Comparison of ENCODE assay signal across 9 cellular contexts in the genomic region with DNA sequence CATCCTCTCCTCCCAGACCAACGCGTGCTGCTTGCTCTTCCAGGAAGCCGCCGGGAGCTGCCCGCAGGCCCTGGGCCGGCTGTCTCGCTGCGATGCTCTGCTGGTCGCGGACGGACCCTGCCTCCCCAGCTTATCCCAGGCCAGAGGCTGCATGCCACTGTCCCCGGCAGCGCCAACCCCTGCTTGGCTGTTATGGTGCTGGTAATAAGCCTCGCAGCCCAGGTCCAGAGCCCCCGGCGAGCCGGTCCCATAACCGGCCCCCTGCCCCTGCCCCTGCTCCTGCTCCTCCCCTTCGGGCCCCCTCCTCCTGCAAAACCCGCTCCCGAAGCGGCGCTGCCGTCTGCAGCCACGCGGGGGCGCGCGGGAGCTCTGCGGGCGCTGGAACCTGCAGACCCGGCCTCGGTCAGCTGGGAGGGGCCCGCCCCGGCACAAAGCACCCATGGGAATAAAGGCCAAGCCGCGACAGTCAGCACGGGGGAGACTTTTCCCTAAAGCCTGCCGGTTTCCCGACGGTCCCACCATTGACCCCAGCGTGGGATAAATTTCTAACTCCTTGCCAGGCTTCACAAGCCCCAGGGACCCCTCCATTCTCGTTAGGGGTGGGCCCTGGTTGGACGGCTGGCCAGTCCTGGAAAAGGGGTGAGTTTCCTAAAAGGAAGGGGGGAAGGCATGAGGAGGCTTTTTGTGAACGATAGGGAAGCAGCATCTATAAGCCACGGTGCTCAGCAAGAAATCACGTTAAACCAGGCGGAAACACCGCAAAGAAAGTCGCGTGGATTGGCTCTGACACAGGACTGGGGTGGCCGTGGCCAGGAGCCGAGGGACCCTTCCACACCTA. TPM values are rescaled to one million over a fixed set of nuclear protein-coding genes. Genes with fewer than 3 reads are reported as not detected.
DNase-seq lines count a peak whose midpoint lies in the region; ATAC-seq and TF ChIP-seq lines count a peak whose summit lies in the region.
"Had no signal": no experiment of that assay in that cellular context is flagged by ENCODE, and none has a peak within 500 bp of the region (broad histone marks: within the 10 kb centered on the region; RNA-seq: fewer than 3 reads in every experiment).

No MANE protein-coding gene starts in this region.

- WGBS in upper lobe of left lung, 2 donors, result 14 to 39% methylated on average over 15 to 35 of the region's 53 CpGs

- no peak overlapping the region for H3K4me3 Mint-ChIP-seq in activated naive CD4-positive, alpha-beta T cell treated with anti-CD3 and anti-CD28 coated beads, Interleukin-2, amount 10 ng/mL, durations not matched to agents 7 days and 5 days

- TF ChIP-seq CTCF in cardiac muscle cell (IDR thresholded peaks at IDR 0.05; ENCODE audit: low read depth, low read length) (peak; percentile 93), parathyroid adenoma (IDR thresholded peaks at IDR 0.05) (peak; percentile 96), upper lobe of left lung (IDR thresholded peaks at IDR 0.05) (peak; percentile 80 to 95 (median 86))

- H3K36me3 ChIP-seq in SK-N-MC (ENCODE audit: insufficient read depth, low read length), result no peaks in the 10 kb centered on the region
- H3K36me3 ChIP-seq in cardiac muscle cell, result no peaks in the 10 kb centered on the region
- no peaks in the 10 kb centered on the region for H3K36me3 ChIP-seq in parathyroid adenoma (ENCODE audit: control insufficient read depth, insufficient read depth, low read length)
- H3K36me3 ChIP-seq in upper lobe of left lung, result no peaks in the 10 kb centered on the region

- TF ChIP-seq EP300 in upper lobe of left lung (IDR thresholded peaks at IDR 0.05), result no peak

- CTCF ChIA-PET in activated naive CD4-positive, alpha-beta T cell treated with anti-CD3 and anti-CD28 coated beads, Interleukin-2, amount 10 ng/mL, durations not matched to agents 7 days and 5 days (lab: Charles Lee), result interaction anchor here (0.7 to 3.4 kb wide), 8 partner anchors 9 to 251 kb away, joined by 3 to 11 read pairs (median 4); no protein-coding TSS in a partner anchor

- ATAC-seq in upper lobe of left lung (ENCODE audit: low FRiP score in 2 of 2) (peak; percentile 49 to 73), GM21786 (IDR thresholded peaks at IDR 0.05; ENCODE audit: unreplicated experiment) (no peak)

- H3K4me1 Mint-ChIP-seq in activated naive CD4-positive, alpha-beta T cell treated with anti-CD3 and anti-CD28 coated beads, Interleukin-2, amount 10 ng/mL, durations not matched to agents 7 days and 5 days, result peaks cover 14% of the 10 kb centered on the region

- H3K27me3 ChIP-seq in cardiac muscle cell (peaks cover 34% of the 10 kb centered on the region), parathyroid adenoma (ENCODE audit: control insufficient read depth, insufficient read depth, low read length) (no peaks in the 10 kb centered on the region), upper lobe of left lung (peaks cover 0 to 17% (median 4%) of the 10 kb centered on the region in 4 donors)

- H3K27ac ChIP-seq in SK-N-MC, result no peak overlapping the region
- no peak overlapping the region for H3K27ac ChIP-seq in cardiac muscle cell
- H3K27ac ChIP-seq in parathyroid adenoma, result no peak overlapping the region
- no peak overlapping the region for H3K27ac ChIP-seq in upper lobe of left lung

- peak overlapping the region; percentile 50 for H3K4me2 ChIP-seq in parathyroid adenoma (ENCODE audit: low read length)

- no peaks in the 10 kb centered on the region for H3K36me3 Mint-ChIP-seq in activated naive CD4-positive, alpha-beta T cell treated with anti-CD3 and anti-CD28 coated beads, Interleukin-2, amount 10 ng/mL, durations not matched to agents 7 days and 5 days

- H3K9ac ChIP-seq in SK-N-MC (ENCODE audit: insufficient read length), result peak overlapping the region; percentile 51
- H3K9ac ChIP-seq in parathyroid adenoma, result no peak overlapping the region

- H3K79me2 ChIP-seq in parathyroid adenoma, result no peaks in the 10 kb centered on the region

- H3K9me3 ChIP-seq in SK-N-MC (ENCODE audit: low read depth, low read length) (no peaks in the 10 kb centered on the region), cardiac muscle cell (ENCODE audit: low read depth) (no peaks in the 10 kb centered on the region), parathyroid adenoma (ENCODE audit: control insufficient read depth, low read length) (no peaks in the 10 kb centered on the region), upper lobe of left lung (no peaks in the 10 kb centered on the region)

- H3K27ac Mint-ChIP-seq in activated naive CD4-positive, alpha-beta T cell treated with anti-CD3 and anti-CD28 coated beads, Interleukin-2, amount 10 ng/mL, durations not matched to agents 7 days and 5 days, result no peak overlapping the region

- peaks cover 5% of the 10 kb centered on the region for H3K4me1 ChIP-seq in cardiac muscle cell (ENCODE audit: low read depth)
- no peaks in the 10 kb centered on the region for H3K4me1 ChIP-seq in parathyroid adenoma
- peaks cover 7 to 15% (median 8%) of the 10 kb centered on the region in 4 donors for H3K4me1 ChIP-seq in upper lobe of left lung

- peak overlapping the region; percentile 74 for H3K4me3 ChIP-seq in SK-N-MC
- H3K4me3 ChIP-seq in cardiac muscle cell, result peak overlapping the region; percentile 17
- H3K4me3 ChIP-seq in parathyroid adenoma (ENCODE audit: low read depth, low read length), result peak overlapping the region; percentile 1
- peak overlapping the region in 2 of 4 donors; percentile 3 to 10 for H3K4me3 ChIP-seq in upper lobe of left lung

- peaks cover 93% of the 10 kb centered on the region for H3K27me3 Mint-ChIP-seq in activated naive CD4-positive, alpha-beta T cell treated with anti-CD3 and anti-CD28 coated beads, Interleukin-2, amount 10 ng/mL, durations not matched to agents 7 days and 5 days

- no peak for TF ChIP-seq POLR2A in upper lobe of left lung (IDR thresholded peaks at IDR 0.05)

- peak overlapping the region; percentile 46 for H2AFZ ChIP-seq in parathyroid adenoma

- H3K9me3 Mint-ChIP-seq in activated naive CD4-positive, alpha-beta T cell treated with anti-CD3 and anti-CD28 coated beads, Interleukin-2, amount 10 ng/mL, durations not matched to agents 7 days and 5 days, result no peaks in the 10 kb centered on the region

- DNase-seq in DMS153 treated with DMSO at 0.1 percent for 48 hours (lab: John Stamatoyannopoulos, UW; ENCODE audit: unreplicated experiment), result peak; percentile 71
- DNase-seq in LoVo (ENCODE audit: low spot score), result peak; percentile 64
- DNase-seq in SK-N-MC (ENCODE audit: low read depth, low spot score), result no peak
- DNase-seq in activated naive CD4-positive, alpha-beta T cell treated with anti-CD3 and anti-CD28 coated beads, Interleukin-2, amount 10 ng/mL, durations not matched to agents 7 days and 5 days, result peak; percentile 82
- DNase-seq in cardiac muscle cell (ENCODE audit: low read depth in 1 of 2, low spot score in 1 of 2), result peak; percentile 54 to 79
- DNase-seq in upper lobe of left lung, result peak; percentile 74 to 96

RNA-seq across cellular contexts. Expression of a gene that starts 11.2 kb away (rescaled TPM):
- total RNA-seq in cardiac muscle cell (not detected in 2 replicates), upper lobe of left lung (under 1 TPM in 1 of 6 donors, not detected in 5; 0.27 TPM)
- not detected in 2 replicates for polyA plus RNA-seq in cardiac muscle cell
- polyA plus RNA-seq: adipose tissue had no signal

RNA-seq across cellular contexts. Expression of a gene that starts 36.0 kb away (rescaled TPM):
- total RNA-seq in cardiac muscle cell, result 35.3 and 51.1 TPM in 2 replicates
- 25.8 and 28.8 TPM in 2 replicates for polyA plus RNA-seq in cardiac muscle cell
- 1 to 10 TPM in 5 of 6 donors, under 1 TPM in 1; 0.89 to 4.7 (median 1.5) TPM for total RNA-seq in upper lobe of left lung

RNA-seq across cellular contexts. Expression of a gene that starts 54.9 kb away (rescaled TPM):
- 16.7 and 20.3 TPM in 2 replicates for total RNA-seq in cardiac muscle cell
- polyA plus RNA-seq in cardiac muscle cell, result 8.2 and 13.8 TPM in 2 replicates
- total RNA-seq in upper lobe of left lung, result 10 to 100 TPM in 1 of 6 donors, 1 to 10 TPM in 5; 2.0 to 16.8 (median 8.8) TPM
